20 cellular contexts compared by ENCODE assay signal in genomic region chr16:2586901-2587480, GRCh38. TPM values are rescaled to one million over a fixed set of nuclear protein-coding genes. Genes with fewer than 3 reads are reported as not detected.
A peak's percentile ranks its signal among the peaks of the same experiment; 100 is the strongest.
DNase-seq lines count a peak whose midpoint lies in the region; ATAC-seq and TF ChIP-seq lines count a peak whose summit lies in the region.
"Had no signal": no experiment of that assay in that cellular context is flagged by ENCODE, and none has a peak within 500 bp of the region (broad histone marks: within the 10 kb centered on the region; RNA-seq: fewer than 3 reads in every experiment).

No MANE protein-coding gene starts in this region.

- POLR2A ChIA-PET in activated CD8-positive, alpha-beta T cell treated with anti-CD3 and anti-CD28 coated beads, Interleukin-2, amount 10 ng/mL, durations not matched to agents 7 days and 5 days (lab: Charles Lee) = no interaction called here

- H3K4me1 ChIP-seq in heart left ventricle = peaks cover 0 to 22% (median 8%) of the 10 kb centered on the region in 12 donors
- H3K4me1 ChIP-seq: BE2C, Caco-2 had no signal

- no peak for TF ChIP-seq POLR2A in heart left ventricle (IDR thresholded peaks at IDR 0.05)

- WGBS in heart left ventricle, 4 donors = 90 to 96% (median 92%) methylated on average over 14 to 16 of the region's 16 CpGs

- no peak for TF ChIP-seq CTCF in heart left ventricle (IDR thresholded peaks at IDR 0.05)
- no peak for TF ChIP-seq CTCF in glutamatergic neuron (IDR thresholded peaks at IDR 0.05; ENCODE audit: partially characterized antibody, unreplicated experiment)

- intact Hi-C loops in Right ventricle myocardium superior (cut with DNase I) (no loop called here), heart left ventricle (cut with DNase I) (no loop called here)

- no peaks in the 10 kb centered on the region for H3K9me3 Mint-ChIP-seq in activated naive CD8-positive, alpha-beta T cell treated with anti-CD3 and anti-CD28 coated beads, Interleukin-2, amount 50 U/mL, for 24 hours
- peaks cover 2% of the 10 kb centered on the region for H3K9me3 Mint-ChIP-seq in glutamatergic neuron (ENCODE audit: unreplicated experiment)
- H3K9me3 Mint-ChIP-seq in stimulated activated naive B cell treated with anti-CD40 and anti-IgM and Interleukin-4, amounts not matched to agents 10 μg/mL and 1 μg/mL and 100 μg/mL, for 72 hours = no peaks in the 10 kb centered on the region
- H3K9me3 Mint-ChIP-seq in activated CD8-positive, alpha-beta T cell treated with anti-CD3 and anti-CD28 coated beads, Interleukin-2, amount 10 ng/mL, durations not matched to agents 7 days and 5 days (ENCODE audit: insufficient read depth) = no peaks in the 10 kb centered on the region
- H3K9me3 Mint-ChIP-seq: CD4-positive, CD25-positive, alpha-beta regulatory T cell had no signal

- ATAC-seq in Right ventricle myocardium superior (ENCODE audit: poor library complexity) (no peak), heart left ventricle (no peak)
- ATAC-seq in activated naive CD8-positive, alpha-beta T cell treated with anti-CD3 and anti-CD28 coated beads, Interleukin-2, amount 50 U/mL, for 24 hours = no peak
- no peak for ATAC-seq in stimulated activated naive B cell treated with anti-CD40 and anti-IgM and Interleukin-4, amounts not matched to agents 10 μg/mL and 1 μg/mL and 100 μg/mL, for 72 hours (replicated peaks)
- no peak for ATAC-seq in activated CD8-positive, alpha-beta T cell treated with anti-CD3 and anti-CD28 coated beads, Interleukin-2, amount 10 ng/mL, durations not matched to agents 7 days and 5 days

- H3K4me3 ChIP-seq in heart left ventricle = no peak overlapping the region

- peaks cover 15% of the 10 kb centered on the region for H3K4me1 Mint-ChIP-seq in activated naive CD8-positive, alpha-beta T cell treated with anti-CD3 and anti-CD28 coated beads, Interleukin-2, amount 50 U/mL, for 24 hours
- H3K4me1 Mint-ChIP-seq in glutamatergic neuron (ENCODE audit: low read depth, unreplicated experiment) = no peaks in the 10 kb centered on the region
- peaks cover 1% of the 10 kb centered on the region in 2 donors for H3K4me1 Mint-ChIP-seq in stimulated activated naive B cell treated with anti-CD40 and anti-IgM and Interleukin-4, amounts not matched to agents 10 μg/mL and 1 μg/mL and 100 μg/mL, for 72 hours
- peaks cover 9% of the 10 kb centered on the region for H3K4me1 Mint-ChIP-seq in activated CD8-positive, alpha-beta T cell treated with anti-CD3 and anti-CD28 coated beads, Interleukin-2, amount 10 ng/mL, durations not matched to agents 7 days and 5 days (ENCODE audit: low read depth)

- peaks cover 23% of the 10 kb centered on the region for H3K36me3 Mint-ChIP-seq in activated naive CD8-positive, alpha-beta T cell treated with anti-CD3 and anti-CD28 coated beads, Interleukin-2, amount 50 U/mL, for 24 hours (ENCODE audit: low read depth)
- no peaks in the 10 kb centered on the region for H3K36me3 Mint-ChIP-seq in glutamatergic neuron (ENCODE audit: unreplicated experiment)
- H3K36me3 Mint-ChIP-seq in stimulated activated naive B cell treated with anti-CD40 and anti-IgM and Interleukin-4, amounts not matched to agents 10 μg/mL and 1 μg/mL and 100 μg/mL, for 72 hours = peaks cover 42 to 45% of the 10 kb centered on the region in 2 donors
- peaks cover 34% of the 10 kb centered on the region for H3K36me3 Mint-ChIP-seq in activated CD8-positive, alpha-beta T cell treated with anti-CD3 and anti-CD28 coated beads, Interleukin-2, amount 10 ng/mL, durations not matched to agents 7 days and 5 days (ENCODE audit: low read depth)

- H3K9me3 ChIP-seq in heart left ventricle = no peaks in the 10 kb centered on the region
- H3K9me3 ChIP-seq: BE2C, Caco-2 had no signal

- peak overlapping the region; percentile 34 for H3K27ac Mint-ChIP-seq in activated naive CD8-positive, alpha-beta T cell treated with anti-CD3 and anti-CD28 coated beads, Interleukin-2, amount 50 U/mL, for 24 hours
- H3K27ac Mint-ChIP-seq in glutamatergic neuron (ENCODE audit: unreplicated experiment) = no peak overlapping the region
- H3K27ac Mint-ChIP-seq in stimulated activated naive B cell treated with anti-CD40 and anti-IgM and Interleukin-4, amounts not matched to agents 10 μg/mL and 1 μg/mL and 100 μg/mL, for 72 hours = peak overlapping the region; percentile 21
- H3K27ac Mint-ChIP-seq in activated CD8-positive, alpha-beta T cell treated with anti-CD3 and anti-CD28 coated beads, Interleukin-2, amount 10 ng/mL, durations not matched to agents 7 days and 5 days = no peak overlapping the region

- no peaks in the 10 kb centered on the region for H3K27me3 ChIP-seq in heart left ventricle
- H3K27me3 ChIP-seq: BE2C had no signal

- no peak overlapping the region for H3K27ac ChIP-seq in heart left ventricle

- peaks cover 0 to 74% (median 57%) of the 10 kb centered on the region in 9 donors for H3K36me3 ChIP-seq in heart left ventricle

- CTCF ChIA-PET in activated CD8-positive, alpha-beta T cell treated with anti-CD3 and anti-CD28 coated beads, Interleukin-2, amount 10 ng/mL, durations not matched to agents 7 days and 5 days (lab: Charles Lee) = no interaction called here

- no peak overlapping the region for H3K4me3 Mint-ChIP-seq in activated naive CD8-positive, alpha-beta T cell treated with anti-CD3 and anti-CD28 coated beads, Interleukin-2, amount 50 U/mL, for 24 hours
- H3K4me3 Mint-ChIP-seq in glutamatergic neuron (ENCODE audit: unreplicated experiment) = peak overlapping the region; percentile 10
- no peak overlapping the region for H3K4me3 Mint-ChIP-seq in stimulated activated naive B cell treated with anti-CD40 and anti-IgM and Interleukin-4, amounts not matched to agents 10 μg/mL and 1 μg/mL and 100 μg/mL, for 72 hours
- H3K4me3 Mint-ChIP-seq in activated CD8-positive, alpha-beta T cell treated with anti-CD3 and anti-CD28 coated beads, Interleukin-2, amount 10 ng/mL, durations not matched to agents 7 days and 5 days = no peak overlapping the region
- H3K4me3 Mint-ChIP-seq: CD4-positive, CD25-positive, alpha-beta regulatory T cell had no signal

- H3K27me3 Mint-ChIP-seq in activated naive CD8-positive, alpha-beta T cell treated with anti-CD3 and anti-CD28 coated beads, Interleukin-2, amount 50 U/mL, for 24 hours = no peaks in the 10 kb centered on the region
- H3K27me3 Mint-ChIP-seq in glutamatergic neuron (ENCODE audit: unreplicated experiment) = no peaks in the 10 kb centered on the region
- no peaks in the 10 kb centered on the region for H3K27me3 Mint-ChIP-seq in stimulated activated naive B cell treated with anti-CD40 and anti-IgM and Interleukin-4, amounts not matched to agents 10 μg/mL and 1 μg/mL and 100 μg/mL, for 72 hours
- H3K27me3 Mint-ChIP-seq in activated CD8-positive, alpha-beta T cell treated with anti-CD3 and anti-CD28 coated beads, Interleukin-2, amount 10 ng/mL, durations not matched to agents 7 days and 5 days (ENCODE audit: low read depth) = no peaks in the 10 kb centered on the region
- H3K27me3 Mint-ChIP-seq: CD4-positive, CD25-positive, alpha-beta regulatory T cell had no signal

- DNase-seq in Right ventricle myocardium superior = peak; percentile 30
- DNase-seq in heart left ventricle = no peak
- no peak for DNase-seq in activated naive CD8-positive, alpha-beta T cell treated with anti-CD3 and anti-CD28 coated beads, Interleukin-2, amount 50 U/mL, for 24 hours
- no peak for DNase-seq in glutamatergic neuron
- DNase-seq in stimulated activated naive B cell treated with anti-CD40 and anti-IgM and Interleukin-4, amounts not matched to agents 10 μg/mL and 1 μg/mL and 100 μg/mL, for 72 hours = no peak
- DNase-seq in DMS153 treated with DMSO at 0.1 percent for 48 hours (lab: John Stamatoyannopoulos, UW; ENCODE audit: unreplicated experiment) = no peak
- no peak for DNase-seq in activated CD8-positive, alpha-beta T cell treated with anti-CD3 and anti-CD28 coated beads, Interleukin-2, amount 10 ng/mL, durations not matched to agents 7 days and 5 days
- no peak for DNase-seq in glomerular visceral epithelial cell (ENCODE audit: extremely low spot score)
- DNase-seq: BE2C; CD4-positive, CD25-positive, alpha-beta regulatory T cell; GDM1; KG1; MV-4-11; NCI-H1417; NCI-H187; NCI-H226; NCI-H524 had no signal

RNA-seq across cellular contexts. Expression of gene PDPK1, which starts 49.2 kb away (rescaled TPM):
- total RNA-seq in Right ventricle myocardium superior (38.5 TPM), heart left ventricle (10 to 100 TPM; 29.1 to 54.1 (median 40.4) TPM), glutamatergic neuron (ENCODE audit: unreplicated experiment) (113 TPM)
- polyA plus RNA-seq in heart left ventricle = 10 to 100 TPM; 12.3 to 32.3 TPM
- total RNA-seq in activated CD8-positive, alpha-beta T cell treated with anti-CD3 and anti-CD28 coated beads, Interleukin-2, amount 10 ng/mL, durations not matched to agents 7 days and 5 days = 10 to 100 TPM; 41.2 to 49.6 TPM

RNA-seq across cellular contexts. Expression of gene CEMP1, which starts 55.8 kb away (rescaled TPM):
- total RNA-seq in Right ventricle myocardium superior = not detected
- total RNA-seq in heart left ventricle = under 1 TPM in 1 of 9 donors, not detected in 8; 0.18 TPM
- polyA plus RNA-seq in heart left ventricle = under 1 TPM; 0.04 to 0.27 TPM
- not detected for total RNA-seq in glutamatergic neuron (ENCODE audit: unreplicated experiment)
- total RNA-seq in activated CD8-positive, alpha-beta T cell treated with anti-CD3 and anti-CD28 coated beads, Interleukin-2, amount 10 ng/mL, durations not matched to agents 7 days and 5 days = not detected
- total RNA-seq: Daoy, H7 had no signal

Comparison
In these comparisons a context has a peak if more than half of its experiments do, and no peak if none do; other contexts are left out.
1. H3K27ac Mint-ChIP-seq: peak in activated naive CD8-positive, alpha-beta T cell treated with anti-CD3 and anti-CD28 coated beads, Interleukin-2, amount 50 U/mL, for 24 hours (single experiment) and stimulated activated naive B cell treated with anti-CD40 and anti-IgM and Interleukin-4, amounts not matched to agents 10 μg/mL and 1 μg/mL and 100 μg/mL, for 72 hours (single experiment); none in glutamatergic neuron (single experiment) and activated CD8-positive, alpha-beta T cell treated with anti-CD3 and anti-CD28 coated beads, Interleukin-2, amount 10 ng/mL, durations not matched to agents 7 days and 5 days (single experiment).